In genomic region chrX:38890326-38890725, GRCh38 we compare ENCODE assay signal across 28 cellular contexts.
"Had no signal": no experiment of that assay in that cellular context is flagged by ENCODE, and none has a peak within 500 bp of the region (broad histone marks: within the 10 kb centered on the region; RNA-seq: fewer than 3 reads in every experiment).

No MANE protein-coding gene starts in this region.

- H3K9me3 ChIP-seq: ascending aorta, breast epithelium, colonic mucosa, esophagus squamous epithelium, gastroesophageal sphincter, heart right ventricle had no signal

- H3K27me3 ChIP-seq: ascending aorta, cardiac muscle cell, colonic mucosa, esophagus squamous epithelium, gastroesophageal sphincter had no signal

- H3K4me1 ChIP-seq: ascending aorta, breast epithelium, colonic mucosa, esophagus squamous epithelium, gastroesophageal sphincter had no signal

- ATAC-seq: activated CD4-positive, alpha-beta T cell treated with anti-CD3 and anti-CD28 coated beads for 36 hours; activated naive CD4-positive, alpha-beta T cell treated with anti-CD3 and anti-CD28 coated beads, Interleukin-2, amount 50 U/mL, for 72 hours; activated T-cell treated with anti-CD3 and anti-CD28 coated beads, Interleukin-2, amount 50 U/mL, for 72 hours; gastroesophageal sphincter had no signal

- H3K36me3 ChIP-seq: ascending aorta, breast epithelium, cardiac muscle cell, colonic mucosa, esophagus squamous epithelium, gastroesophageal sphincter, heart right ventricle had no signal

- DNase-seq: activated CD4-positive, alpha-beta memory T cell treated with anti-CD3 and anti-CD28 coated beads, Interleukin-2, amount 10 ng/mL, durations not matched to agents 7 days and 5 days; activated CD4-positive, alpha-beta T cell treated with anti-CD3 and anti-CD28 coated beads for 36 hours; activated CD4-positive, alpha-beta T cell treated with anti-CD3 and anti-CD28 coated beads, Interleukin-2, amount 10 ng/mL, durations not matched to agents 7 days and 5 days; activated CD4-positive, alpha-beta T cell treated with anti-CD3 and anti-CD28 coated beads, Interleukin-2, amount 50 U/mL, for 4 hours; activated CD4-positive, CD25-positive, alpha-beta regulatory T cell; activated CD4-positive, CD25-positive, alpha-beta regulatory T cell treated with anti-CD3 and anti-CD28 coated beads, Interleukin-2, amount 50 U/mL, for 72 hours; activated CD8-positive, alpha-beta memory T cell treated with anti-CD3 and anti-CD28 coated beads, Interleukin-2, amount 50 U/mL, for 48 hours; activated gamma-delta T cell; activated naive CD4-positive, alpha-beta T cell; activated naive CD4-positive, alpha-beta T cell treated with anti-CD3 and anti-CD28 coated beads, Interleukin-2, amount 10 ng/mL, durations not matched to agents 7 days and 5 days; activated naive CD8-positive, alpha-beta T cell treated with anti-CD3 and anti-CD28 coated beads, Interleukin-2, amount 10 ng/mL, durations not matched to agents 7 days and 5 days; activated T-cell treated with anti-CD3 and anti-CD28 coated beads for 4 hours; activated T-cell treated with anti-CD3 and anti-CD28 coated beads, Interleukin-2, amount 50 U/mL, for 24 hours; activated T-cell treated with anti-CD3 and anti-CD28 coated beads, Interleukin-2, amount 50 U/mL, for 72 hours; central memory CD4-positive, alpha-beta T cell; cerebellar nuclear complex; colonic mucosa; effector CD8-positive, alpha-beta T cell; esophagus squamous epithelium; foreskin melanocyte; heart right ventricle; T1000 had no signal

- H3K27ac ChIP-seq: ascending aorta, breast epithelium, cardiac muscle cell, colonic mucosa, epithelial cell of prostate, esophagus squamous epithelium, gastroesophageal sphincter, heart right ventricle had no signal

- H3K4me3 ChIP-seq: ascending aorta, breast epithelium, cardiac muscle cell, colonic mucosa, esophagus squamous epithelium, gastroesophageal sphincter, heart right ventricle had no signal
